ENCODE assay signal across 6 cellular contexts in genomic region chr2:74548285-74548918, GRCh38. TPM values are rescaled to one million over a fixed set of nuclear protein-coding genes. Genes with fewer than 3 reads are reported as not detected.
DNase-seq lines count a peak whose midpoint lies in the region; ATAC-seq lines count a peak whose summit lies in the region.

No MANE protein-coding gene starts in this region.

- peak; percentile 33 for DNase-seq in COLO829 (ENCODE audit: low spot score)
- DNase-seq in SHP77 (lab: John Stamatoyannopoulos, UW), result peak; percentile 55 to 67
- no peak for DNase-seq in immature natural killer cell
- no peak for DNase-seq in stimulated activated naive CD4-positive, alpha-beta T cell (lab: John Stamatoyannopoulos, UW)

- H3K36me3 Mint-ChIP-seq in immature natural killer cell, result peaks cover 0 to 3% (median 0%) of the 10 kb centered on the region in 3 donors

- no peaks in the 10 kb centered on the region for H3K9me3 Mint-ChIP-seq in immature natural killer cell

- H3K4me3 Mint-ChIP-seq in immature natural killer cell, result peak overlapping the region in 4 of 5 donors; percentile 38 to 62 (median 44)

- peaks cover 6% of the 10 kb centered on the region in 2 donors for H3K4me1 Mint-ChIP-seq in immature natural killer cell

- no peak overlapping the region for H3K27ac Mint-ChIP-seq in immature natural killer cell

- H3K27me3 Mint-ChIP-seq in immature natural killer cell (ENCODE audit: low read depth in 3 of 3), result peaks cover 14 to 33% (median 33%) of the 10 kb centered on the region in 3 donors

- ATAC-seq in GM18511 (IDR thresholded peaks at IDR 0.05; ENCODE audit: unreplicated experiment) (no peak), GM18858 (IDR thresholded peaks at IDR 0.05; ENCODE audit: unreplicated experiment) (no peak)

RNA-seq across cellular contexts. Expression of gene LOXL3, which starts 5.3 kb away (rescaled TPM):
- polyA plus RNA-seq in immature natural killer cell, result under 1 TPM in 2 of 3 donors, not detected in 1; 0.19 to 0.22 TPM

RNA-seq across cellular contexts. Expression of gene DOK1, which starts 6.1 kb away (rescaled TPM):
- polyA plus RNA-seq in immature natural killer cell, result 10 to 100 TPM; 18.4 to 42.7 (median 28.4) TPM

RNA-seq across cellular contexts. Expression of gene HTRA2, which starts 18.7 kb away (rescaled TPM):
- 10 to 100 TPM; 26.5 to 27.2 (median 27.0) TPM for polyA plus RNA-seq in immature natural killer cell

RNA-seq across cellular contexts. Expression of gene AUP1, which starts 18.9 kb away (rescaled TPM):
- polyA plus RNA-seq in immature natural killer cell, result 100 to 1,000 TPM; 107 to 126 (median 118) TPM

RNA-seq across cellular contexts. Expression of gene DQX1, which starts 22.4 kb away (rescaled TPM):
- polyA plus RNA-seq in immature natural killer cell, result not detected

Comparison
In these comparisons a context has a peak if more than half of its experiments do, and no peak if none do; other contexts are left out.
1. DNase-seq: peak in COLO829 (single experiment) and SHP77 (2 of 2); none in immature natural killer cell (0 of 3) and stimulated activated naive CD4-positive, alpha-beta T cell (0 of 6).